9 cellular contexts compared by ENCODE assay signal in the genomic region with DNA sequence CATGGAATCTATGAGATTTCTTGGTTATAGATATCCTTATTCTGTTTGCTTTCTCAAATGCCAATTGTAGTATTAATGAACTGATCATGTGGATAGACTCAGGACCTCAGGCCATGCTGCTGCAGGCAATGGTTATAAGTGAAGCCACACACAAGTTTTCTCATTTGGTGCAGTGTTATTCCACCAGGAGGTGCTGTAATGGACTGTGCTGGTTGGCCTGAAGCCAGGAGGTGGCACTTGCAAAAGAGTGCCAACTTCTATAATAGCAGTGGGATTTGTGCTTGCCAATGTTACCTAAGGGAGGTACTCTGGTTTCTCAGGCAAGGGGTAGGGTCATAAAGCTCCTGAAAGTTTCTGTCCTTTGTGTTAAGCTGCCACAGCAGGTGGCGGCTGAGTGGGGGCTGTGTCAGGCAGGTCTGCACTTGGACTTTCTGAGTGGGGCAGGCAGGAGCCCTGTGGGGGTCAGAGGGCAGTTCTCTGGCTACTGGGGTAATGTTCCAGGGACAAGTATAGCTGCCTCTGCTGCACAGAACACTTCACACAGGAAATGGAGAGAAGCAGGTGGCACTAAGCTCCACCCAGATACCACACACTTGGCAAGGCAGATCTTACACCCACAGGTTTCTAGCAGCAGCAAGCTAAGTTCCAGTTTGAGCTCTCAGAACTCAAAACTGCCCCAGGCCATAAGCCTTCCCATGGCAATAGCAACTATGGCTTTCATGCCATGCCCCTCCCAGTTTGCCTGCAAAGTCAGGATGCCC.
DNase-seq lines count a peak whose midpoint lies in the region; ATAC-seq and TF ChIP-seq lines count a peak whose summit lies in the region.
"Had no signal": no experiment of that assay in that cellular context is flagged by ENCODE, and none has a peak within 500 bp of the region (broad histone marks: within the 10 kb centered on the region; RNA-seq: fewer than 3 reads in every experiment).

No MANE protein-coding gene starts in this region.

- ATAC-seq in GM19035 (IDR thresholded peaks at IDR 0.05; ENCODE audit: unreplicated experiment) (peak; percentile 90), HG03060 (IDR thresholded peaks at IDR 0.05; ENCODE audit: low read depth, unreplicated experiment) (peak; percentile 99), Panc1 (no peak), heart left ventricle (no peak)

- 79 to 100% (median 98%) methylated on average over 1 of the region's 1 CpG for WGBS in heart left ventricle, 4 donors

- POLR2A ChIA-PET in Panc1 (lab: Charles Lee) = no interaction called here

- H3K27me3 Mint-ChIP-seq in activated T-helper 1 cell treated with anti-CD3 and anti-CD28 coated beads, Interleukin-12 subunit alpha, Interleukin-12 subunit beta, Interleukin-2, Interleukin-4 antibody, amounts not matched to agents 30 ng/mL and 10 ng/mL and 1 ng/mL, durations not matched to agents 14 hours and 24 hours and 36 hours (ENCODE audit: insufficient read depth) = no peaks in the 10 kb centered on the region

- H3K27ac Mint-ChIP-seq in activated T-helper 1 cell treated with anti-CD3 and anti-CD28 coated beads, Interleukin-12 subunit alpha, Interleukin-12 subunit beta, Interleukin-2, Interleukin-4 antibody, amounts not matched to agents 30 ng/mL and 10 ng/mL and 1 ng/mL, durations not matched to agents 14 hours and 24 hours and 36 hours = no peak overlapping the region

- TF ChIP-seq CTCF in C4-2B (conservative IDR thresholded peaks at IDR 0.05) (peak; percentile 13; the same call in 1 of the 2 replicates), Panc1 (IDR thresholded peaks at IDR 0.05) (peak; percentile 27), retinal pigment epithelial cell (conservative IDR thresholded peaks at IDR 0.05; ENCODE audit: low read depth, low read length) (peak; percentile 22), heart left ventricle (IDR thresholded peaks at IDR 0.05) (no peak)

- no peaks in the 10 kb centered on the region for H3K4me1 Mint-ChIP-seq in activated T-helper 1 cell treated with anti-CD3 and anti-CD28 coated beads, Interleukin-12 subunit alpha, Interleukin-12 subunit beta, Interleukin-2, Interleukin-4 antibody, amounts not matched to agents 30 ng/mL and 10 ng/mL and 1 ng/mL, durations not matched to agents 14 hours and 24 hours and 36 hours (ENCODE audit: low read depth)

- no peaks in the 10 kb centered on the region for H3K9me3 ChIP-seq in Panc1 (ENCODE audit: control insufficient read depth, insufficient read depth, low read depth, low read length)
- peaks cover 0 to 5% (median 0%) of the 10 kb centered on the region in 12 donors for H3K9me3 ChIP-seq in heart left ventricle

- TF ChIP-seq POLR2A in heart left ventricle (IDR thresholded peaks at IDR 0.05) = no peak

- H3K27ac ChIP-seq in C4-2B (peak overlapping the region; percentile 47), Panc1 (ENCODE audit: low read length) (no peak overlapping the region), heart left ventricle (no peak overlapping the region)

- no peaks in the 10 kb centered on the region for H3K9me3 Mint-ChIP-seq in activated T-helper 1 cell treated with anti-CD3 and anti-CD28 coated beads, Interleukin-12 subunit alpha, Interleukin-12 subunit beta, Interleukin-2, Interleukin-4 antibody, amounts not matched to agents 30 ng/mL and 10 ng/mL and 1 ng/mL, durations not matched to agents 14 hours and 24 hours and 36 hours

- no peaks in the 10 kb centered on the region for H3K4me1 ChIP-seq in Panc1 (ENCODE audit: control insufficient read depth, insufficient read depth, low read length)
- H3K4me1 ChIP-seq in heart left ventricle = no peaks in the 10 kb centered on the region

- H3K4me3 ChIP-seq in Panc1 (ENCODE audit: low read depth in 2 of 2, low read length in 2 of 2) (no peak overlapping the region), retinal pigment epithelial cell (ENCODE audit: low read length) (no peak overlapping the region), heart left ventricle (no peak overlapping the region)
- H3K4me3 ChIP-seq: skin epidermis had no signal

- H3K36me3 Mint-ChIP-seq in activated T-helper 1 cell treated with anti-CD3 and anti-CD28 coated beads, Interleukin-12 subunit alpha, Interleukin-12 subunit beta, Interleukin-2, Interleukin-4 antibody, amounts not matched to agents 30 ng/mL and 10 ng/mL and 1 ng/mL, durations not matched to agents 14 hours and 24 hours and 36 hours (ENCODE audit: low read depth) = no peaks in the 10 kb centered on the region

- in situ Hi-C loops in Panc1 (cut with HindIII; ENCODE audit: low pct_unique_long_range_greater_than_20kb, low sequenced_read_pairs) = no loop called here

- H3K27me3 ChIP-seq in Panc1 (ENCODE audit: control insufficient read depth, insufficient read depth, low read length) (no peaks in the 10 kb centered on the region), heart left ventricle (no peaks in the 10 kb centered on the region)

- intact Hi-C loops in Panc1 (cut with micrococcal nuclease; ENCODE audit: unreplicated experiment) = no loop called here
- intact Hi-C loops in activated T-helper 1 cell treated with anti-CD3 and anti-CD28 coated beads, Interleukin-12 subunit alpha, Interleukin-12 subunit beta, Interleukin-2, Interleukin-4 antibody, amounts not matched to agents 30 ng/mL and 10 ng/mL and 1 ng/mL, durations not matched to agents 14 hours and 24 hours and 36 hours (cut with micrococcal nuclease) = no loop called here
- intact Hi-C loops in heart left ventricle (cut with DNase I) = no loop called here

- DNase-seq in Panc1 (ENCODE audit: low read depth, low spot score) = no peak
- DNase-seq in retinal pigment epithelial cell (ENCODE audit: low read depth) = no peak
- DNase-seq in activated T-helper 1 cell treated with anti-CD3 and anti-CD28 coated beads, Interleukin-12 subunit alpha, Interleukin-12 subunit beta, Interleukin-2, Interleukin-4 antibody, amounts not matched to agents 30 ng/mL and 10 ng/mL and 1 ng/mL, durations not matched to agents 14 hours and 24 hours and 36 hours (ENCODE audit: low spot score) = no peak
- no peak for DNase-seq in heart left ventricle
- DNase-seq in ecto neural progenitor cell (ENCODE audit: low spot score) = no peak

- H3K36me3 ChIP-seq in Panc1 (ENCODE audit: control insufficient read depth, insufficient read depth, low read length) (no peaks in the 10 kb centered on the region), heart left ventricle (no peaks in the 10 kb centered on the region)

- no TSS peak for BruUV-seq in Panc1 (replicated peaks; lab: Mats Ljungman, UMichigan)

- no peak overlapping the region for H3K4me3 Mint-ChIP-seq in activated T-helper 1 cell treated with anti-CD3 and anti-CD28 coated beads, Interleukin-12 subunit alpha, Interleukin-12 subunit beta, Interleukin-2, Interleukin-4 antibody, amounts not matched to agents 30 ng/mL and 10 ng/mL and 1 ng/mL, durations not matched to agents 14 hours and 24 hours and 36 hours

- CTCF ChIA-PET in Panc1 (lab: Charles Lee) = no interaction called here

Comparison
In these comparisons a context has a peak if more than half of its experiments do, and no peak if none do; other contexts are left out.
1. CTCF ChIP-seq: peak in C4-2B (single experiment), Panc1 (single experiment) and retinal pigment epithelial cell (single experiment); none in heart left ventricle (0 of 12).
2. ATAC-seq: peak in GM19035 (single experiment) and HG03060 (single experiment); none in Panc1 (single experiment) and heart left ventricle (0 of 4).